ENCODE assay signal across 16 cellular contexts in genomic region chrX:11750694-11751093, GRCh38.
"Had no signal": no experiment of that assay in that cellular context is flagged by ENCODE, and none has a peak within 500 bp of the region (broad histone marks: within the 10 kb centered on the region; RNA-seq: fewer than 3 reads in every experiment).

No MANE protein-coding gene starts in this region.

- FAIRE-seq: endometrium, frontal cortex, small intestine had no signal

- ATAC-seq: heart left ventricle; naive thymus-derived CD4-positive, alpha-beta T cell; stimulated activated naive CD8-positive, alpha-beta T cell treated with anti-CD3 and anti-CD28 coated beads, Interleukin-15, Interleukin-2, amounts not matched to agents 100 U/mL and 50 U/mL, for 24 hours had no signal

- H3K27me3 ChIP-seq: right atrium auricular region, suprapubic skin, thyroid gland, upper lobe of right lung, vagina had no signal

- H3K27ac Mint-ChIP-seq: naive thymus-derived CD4-positive, alpha-beta T cell had no signal

- H3K9me3 ChIP-seq: heart left ventricle, right atrium auricular region, suprapubic skin, thyroid gland, upper lobe of right lung, vagina had no signal

- H3K36me3 Mint-ChIP-seq: naive thymus-derived CD4-positive, alpha-beta T cell had no signal

- H3K36me3 ChIP-seq: heart left ventricle, right atrium auricular region, suprapubic skin, thyroid gland, upper lobe of right lung, vagina had no signal

- H3K4me3 Mint-ChIP-seq: naive thymus-derived CD4-positive, alpha-beta T cell had no signal

- H3K4me1 ChIP-seq: heart left ventricle, right atrium auricular region, suprapubic skin, thyroid gland, upper lobe of right lung, vagina had no signal

- DNase-seq: effector memory CD4-positive, alpha-beta T cell; heart left ventricle; hippocampal formation; kidney glomerular epithelial cell; mammary epithelial cell; naive thymus-derived CD4-positive, alpha-beta T cell; small intestine; stimulated activated CD4-positive, alpha-beta T cell treated with anti-CD3 and anti-CD28 coated beads, Interleukin-2, amount 100 ng/mL, for 48 hours; stimulated activated naive CD8-positive, alpha-beta T cell treated with anti-CD3 and anti-CD28 coated beads, Interleukin-15, Interleukin-2, amounts not matched to agents 100 U/mL and 50 U/mL, for 24 hours; thyroid gland; upper lobe of right lung had no signal

- H3K4me3 ChIP-seq: heart left ventricle, right atrium auricular region, suprapubic skin, thyroid gland, upper lobe of right lung, vagina had no signal

- H3K27ac ChIP-seq: heart left ventricle, right atrium auricular region, suprapubic skin, thyroid gland, upper lobe of right lung, vagina had no signal
